15 cellular contexts compared by ENCODE assay signal in the genomic region with DNA sequence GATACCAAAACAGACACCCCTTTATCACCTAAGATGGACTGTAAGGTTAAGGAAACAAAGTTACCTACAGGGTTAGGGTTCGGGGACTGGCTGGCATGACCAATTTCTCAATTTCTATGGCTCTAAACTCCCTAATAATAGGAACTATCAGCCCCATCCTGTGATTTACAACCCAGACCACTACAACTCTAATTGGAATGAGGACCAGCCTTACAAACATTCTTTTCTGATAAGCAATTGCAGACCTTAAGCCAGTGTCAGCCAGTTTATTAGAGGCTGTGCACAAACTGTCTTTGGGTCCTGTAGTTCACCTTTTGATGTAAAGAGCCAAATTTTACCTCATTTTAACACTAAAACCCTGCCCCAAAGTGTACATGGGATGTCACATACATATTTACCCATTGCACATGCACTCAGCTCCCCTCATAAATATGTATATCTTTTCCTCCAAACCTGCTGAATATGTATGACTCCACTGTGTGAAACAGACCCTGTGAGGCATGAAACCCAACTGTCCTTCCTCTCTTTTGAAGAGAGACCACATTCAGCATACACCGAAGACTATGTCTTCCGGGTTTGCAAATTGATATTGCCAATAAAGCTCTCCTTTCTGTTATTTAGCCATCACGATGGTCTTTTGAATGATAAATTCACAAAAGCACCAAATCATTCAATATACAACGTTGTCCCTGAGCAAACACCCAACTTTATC. TPM values are rescaled to one million over a fixed set of nuclear protein-coding genes. Genes with fewer than 3 reads are reported as not detected.
DNase-seq lines count a peak whose midpoint lies in the region; ATAC-seq and TF ChIP-seq lines count a peak whose summit lies in the region.
"Had no signal": no experiment of that assay in that cellular context is flagged by ENCODE, and none has a peak within 500 bp of the region (broad histone marks: within the 10 kb centered on the region; RNA-seq: fewer than 3 reads in every experiment).

No MANE protein-coding gene starts in this region.

- ATAC-seq in GM21447 (IDR thresholded peaks at IDR 0.05; ENCODE audit: unreplicated experiment) (peak; percentile 66), HG03378 (IDR thresholded peaks at IDR 0.05; ENCODE audit: unreplicated experiment) (peak; percentile 87)
- ATAC-seq: activated CD4-positive, CD25-positive, alpha-beta regulatory T cell treated with anti-CD3 and anti-CD28 coated beads, Interleukin-2, amount 50 U/mL, for 24 hours; upper lobe of right lung had no signal

- H3K4me3 Mint-ChIP-seq in brain: peak overlapping the region in 2 of 5 experiments; percentile 41 to 46

- no peaks in the 10 kb centered on the region for H3K9me3 Mint-ChIP-seq in brain

- H3K36me3 Mint-ChIP-seq in brain: no peaks in the 10 kb centered on the region

- TF ChIP-seq CTCF in brain (conservative IDR thresholded peaks at IDR 0.05): no peak

- DNase-seq in EH (ENCODE audit: low read depth): peak; percentile 53
- DNase-seq in SIG-M5 treated with dmso at 0.1 percent for 504 hours (lab: John Stamatoyannopoulos, UW; ENCODE audit: unreplicated experiment): no peak
- DNase-seq in COLO829 (ENCODE audit: low spot score): no peak
- DNase-seq in stimulated activated CD4-positive, alpha-beta T cell treated with anti-CD3 and anti-CD28 coated beads, Interleukin-4, amount 100 ng/mL, for 4 hours: no peak
- DNase-seq in NCI-H1930 (lab: John Stamatoyannopoulos, UW): no peak
- DNase-seq: activated T-cell treated with anti-CD3 and anti-CD28 coated beads for 4 hours, DMS153, left colon, NCI-H2171, OCI-M1, upper lobe of right lung had no signal

- H3K4me1 Mint-ChIP-seq in brain: peaks cover 18% of the 10 kb centered on the region

- peak overlapping the region; percentile 14 to 96 (median 65) for H3K27ac Mint-ChIP-seq in brain

- no peaks in the 10 kb centered on the region for H3K27me3 Mint-ChIP-seq in brain

RNA-seq across cellular contexts. Expression of a gene that starts 7.3 kb away (rescaled TPM):
- polyA plus RNA-seq in brain (ENCODE audit: insufficient read depth, low read depth, low replicate concordance): 1,114 TPM
